In the genomic region with DNA sequence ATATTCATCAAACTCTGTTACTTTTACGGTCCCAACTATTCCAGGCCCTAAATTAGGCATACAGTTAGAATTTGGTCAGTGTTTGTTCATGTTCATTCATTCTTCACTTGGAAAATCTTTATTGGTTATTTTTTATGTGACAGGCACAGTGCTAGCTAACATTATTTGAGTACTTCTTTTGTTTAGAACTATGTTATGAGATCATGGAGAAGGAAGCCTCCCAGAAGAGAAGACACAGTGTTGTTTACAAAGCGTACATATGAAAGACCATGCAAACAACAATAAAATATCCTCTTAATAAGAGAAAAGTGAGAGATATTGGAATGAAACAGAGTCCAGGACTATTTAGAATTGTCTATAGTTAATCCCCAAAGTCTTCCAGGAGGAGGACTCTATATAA, we compare ENCODE assay signal across 9 cellular contexts.
"Had no signal": no experiment of that assay in that cellular context is flagged by ENCODE, and none has a peak within 500 bp of the region (broad histone marks: within the 10 kb centered on the region; RNA-seq: fewer than 3 reads in every experiment).

No MANE protein-coding gene starts in this region.

- H3K9ac ChIP-seq: GM23248 had no signal

- ATAC-seq: HCT116, HepG2 had no signal

- H3K4me3 ChIP-seq: GM23248, HAP-1 had no signal

- H3K4me1 Mint-ChIP-seq: IgD-negative memory B cell had no signal

- H2AFZ ChIP-seq: GM23248 had no signal

- H3K4me3 Mint-ChIP-seq: HFFc6, IgD-negative memory B cell had no signal

- DNase-seq: GM23248, GOT3, H7, HFFc6 had no signal

- H3K9me3 ChIP-seq: HAP-1 had no signal

- H3K27ac ChIP-seq: GM23248, HL-60 had no signal

- H3K27me3 Mint-ChIP-seq: IgD-negative memory B cell had no signal

- H3K4me1 ChIP-seq: HAP-1 had no signal

- H3K36me3 ChIP-seq: HAP-1 had no signal

- H3K27ac Mint-ChIP-seq: HFFc6 had no signal
